8 cellular contexts compared by ENCODE assay signal in genomic region chr15:38129531-38130199, GRCh38.
DNase-seq lines count a peak whose midpoint lies in the region; ATAC-seq and TF ChIP-seq lines count a peak whose summit lies in the region.

No MANE protein-coding gene starts in this region.

- peak overlapping the region; percentile 85 for H3K27ac ChIP-seq in caudate nucleus (ENCODE audit: low read depth, low read length)
- peak overlapping the region in 2 of 3 donors; percentile 6 to 31 for H3K27ac ChIP-seq in right lobe of liver
- H3K27ac ChIP-seq in substantia nigra (ENCODE audit: low read depth, low read length, poor library complexity, severe bottlenecking) = peak overlapping the region; percentile 65

- 33% methylated on average over 10 of the region's 12 CpGs for WGBS in right lobe of liver (ENCODE audit: insufficient coverage, low coverage, low lambda C conversion rate, missing lambda C conversion rate)

- intact Hi-C loops in right lobe of liver (cut with DNase I) = no loop called here

- H3K4me1 ChIP-seq in right lobe of liver = no peaks in the 10 kb centered on the region

- no peaks in the 10 kb centered on the region for H3K27me3 ChIP-seq in right lobe of liver

- DNase-seq in GM04503 (ENCODE audit: low read depth) (peak; percentile 98), M059J (ENCODE audit: low read depth) (peak; percentile 94), caudate nucleus (lab: John Stamatoyannopoulos, UW) (peak in 54 of 61 donors; percentile 4 to 88 (median 66)), right lobe of liver (peak in 1 of 3 donors; percentile 23), substantia nigra (lab: John Stamatoyannopoulos, UW) (peak in 47 of 49 donors; percentile 3 to 84 (median 44)), NCI-H1417 treated with DMSO at 0.1 percent for 48 hours (lab: John Stamatoyannopoulos, UW) (no peak), NCI-H1694 (lab: John Stamatoyannopoulos, UW) (no peak)

- TF ChIP-seq POLR2A in right lobe of liver (IDR thresholded peaks at IDR 0.05) = no peak

- peak; percentile 75 for ATAC-seq in GM21576 (IDR thresholded peaks at IDR 0.05; ENCODE audit: unreplicated experiment)
- ATAC-seq in right lobe of liver = peak; percentile 56 to 71 (median 59)

- H3K9me3 ChIP-seq in right lobe of liver = no peaks in the 10 kb centered on the region

- H3K36me3 ChIP-seq in right lobe of liver = no peaks in the 10 kb centered on the region

- H3K4me3 ChIP-seq in right lobe of liver = no peak overlapping the region

- TF ChIP-seq CTCF in right lobe of liver (IDR thresholded peaks at IDR 0.05) = no peak

Comparison
In these comparisons a context has a peak if more than half of its experiments do, and no peak if none do; other contexts are left out.
1. DNase-seq: peak in GM04503 (single experiment), M059J (single experiment), caudate nucleus (54 of 61) and substantia nigra (47 of 49); none in NCI-H1417 treated with DMSO at 0.1 percent for 48 hours (single experiment) and NCI-H1694 (single experiment).
2. H3K27ac ChIP-seq: peak in every context shown above with its lines; median percentile 85 in caudate nucleus; 65 in substantia nigra; 18 in right lobe of liver.